In the genomic region with DNA sequence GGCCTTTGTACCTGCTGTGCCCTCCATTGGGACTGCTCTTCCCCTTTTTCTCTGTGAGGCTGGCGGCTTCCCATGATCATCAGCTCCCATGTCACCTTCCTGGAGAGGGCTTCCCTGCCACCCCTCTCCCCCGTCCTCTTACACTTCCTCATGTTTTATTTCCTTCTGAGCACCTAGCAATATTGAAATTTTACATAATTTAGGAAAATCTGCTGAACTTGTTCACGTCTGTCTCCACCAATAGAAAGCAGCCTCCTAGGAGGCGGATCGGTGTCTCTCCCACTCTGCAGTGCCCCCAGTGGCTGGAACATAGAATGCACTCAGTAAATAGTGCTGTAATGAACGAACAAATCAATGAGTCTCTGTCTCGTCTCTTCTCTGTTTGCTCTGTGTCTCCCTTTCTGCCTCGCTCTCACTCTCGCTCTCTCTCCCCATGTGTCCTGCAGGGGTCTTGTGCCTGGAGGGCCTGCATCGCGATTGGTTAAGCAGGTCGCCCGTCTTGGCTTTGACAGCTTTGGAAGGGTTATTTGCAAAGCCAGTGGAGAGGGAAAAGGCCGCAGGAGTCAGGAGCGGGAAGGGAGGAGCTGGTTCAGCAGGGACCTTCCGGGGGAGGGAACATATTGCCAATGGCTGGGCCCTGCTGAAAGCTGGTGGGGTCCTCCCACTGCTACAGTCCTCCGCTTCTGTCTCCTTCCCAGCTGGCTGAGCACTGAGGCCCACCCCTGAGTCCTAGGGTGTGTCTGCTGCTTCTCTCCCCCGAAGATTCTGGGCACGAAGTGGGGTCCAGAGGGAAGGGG, we compare ENCODE assay signal across 8 cellular contexts. TPM values are rescaled to one million over a fixed set of nuclear protein-coding genes. Genes with fewer than 3 reads are reported as not detected.
DNase-seq lines count a peak whose midpoint lies in the region; ATAC-seq and TF ChIP-seq lines count a peak whose summit lies in the region.

No MANE protein-coding gene starts in this region.

- TF ChIP-seq CTCF in GM12865 (IDR thresholded peaks at IDR 0.05; ENCODE audit: insufficient read depth, low read depth, low read length, missing control alignments): peak; percentile 90

- H3K4me3 ChIP-seq in GM12865 (ENCODE audit: low read depth, low read length): peak overlapping the region; percentile 47
- H3K4me3 ChIP-seq in Jurkat, Clone E6-1 (ENCODE audit: low read length): peak overlapping the region; percentile 20; the same call in 1 of the 2 replicates

- DNase-seq in GM12865 (ENCODE audit: low read depth): peak; percentile 75
- peak; percentile 61 for DNase-seq in Jurkat, Clone E6-1 (ENCODE audit: low read depth, low spot score)
- peak; percentile 38 for DNase-seq in SIG-M5 (lab: John Stamatoyannopoulos, UW)
- peak; percentile 60 for DNase-seq in activated naive CD4-positive, alpha-beta T cell treated with Interleukin-2 at 50 U/mL for 16 hours
- DNase-seq in globus pallidus (ENCODE audit: low spot score): peak; percentile 90
- DNase-seq in nucleus accumbens (lab: John Stamatoyannopoulos, UW): peak in 53 of 56 donors; percentile 24 to 91 (median 76)

- ATAC-seq in HG03457 (IDR thresholded peaks at IDR 0.05; ENCODE audit: unreplicated experiment): no peak

- H3K27ac ChIP-seq in temporal lobe (ENCODE audit: low read depth, low read length): peak overlapping the region; percentile 99

RNA-seq across cellular contexts. Expression of a gene that starts 12.1 kb away (rescaled TPM):
- not detected for polyA plus RNA-seq in Jurkat, Clone E6-1 (2012; ENCODE audit: insufficient read depth, insufficient read length)
- total RNA-seq in temporal lobe: not detected

RNA-seq across cellular contexts. Expression of a gene that starts 49.2 kb away (rescaled TPM):
- polyA plus RNA-seq in Jurkat, Clone E6-1 (2012; ENCODE audit: insufficient read depth, insufficient read length): not detected
- total RNA-seq in temporal lobe: 17.5 TPM

Comparison
In these comparisons a context has a peak if more than half of its experiments do, and no peak if none do; other contexts are left out.
1. DNase-seq: peak in every context shown above with its lines; median percentile 90 in globus pallidus; 76 in nucleus accumbens; 75 in GM12865; 61 in Jurkat, Clone E6-1; 60 in activated naive CD4-positive, alpha-beta T cell treated with Interleukin-2 at 50 U/mL for 16 hours; 38 in SIG-M5.